Comparison of ENCODE assay signal across 8 cellular contexts in the genomic region with DNA sequence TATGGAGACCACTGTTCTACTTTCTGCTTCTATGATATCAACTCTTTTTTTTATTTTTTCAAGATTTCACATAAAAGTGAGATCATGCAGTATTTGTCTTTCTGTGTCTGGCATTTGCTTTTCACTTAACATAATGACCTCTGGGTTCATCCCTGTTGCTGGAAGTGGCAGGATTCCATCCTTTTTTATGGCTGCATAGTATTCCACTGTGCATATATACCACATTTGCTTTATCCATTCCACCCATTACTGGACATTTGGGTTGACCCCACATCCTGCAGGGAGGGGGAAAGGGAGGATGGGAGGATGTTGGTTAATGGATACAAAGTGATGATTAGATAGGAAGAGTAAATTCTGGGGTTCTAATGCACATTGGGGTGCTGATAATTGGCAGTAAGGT.
"Had no signal": no experiment of that assay in that cellular context is flagged by ENCODE, and none has a peak within 500 bp of the region (broad histone marks: within the 10 kb centered on the region; RNA-seq: fewer than 3 reads in every experiment).

No MANE protein-coding gene starts in this region.

- H3K27ac Mint-ChIP-seq: GM23338 had no signal

- H3K4me3 Mint-ChIP-seq: GM23338 had no signal

- H3K4me1 Mint-ChIP-seq: GM23338 had no signal

- H3K9me3 ChIP-seq: HAP-1 had no signal

- ATAC-seq: GM23338, HCT116 had no signal

- H3K9ac ChIP-seq: KMS-11 had no signal

- H3K4me2 ChIP-seq: GM23338, KMS-11 had no signal

- H3K4me3 ChIP-seq: GM23338, HAP-1 had no signal

- H3K27ac ChIP-seq: KMS-11 had no signal

- DNase-seq: H7, IMR-90, KBM-7 had no signal

- H3K36me3 ChIP-seq: HAP-1 had no signal

- H2AFZ ChIP-seq: GM23338 had no signal

- FAIRE-seq: HTR-8/SVneo had no signal

- H3K4me1 ChIP-seq: HAP-1 had no signal
